In the genomic region with DNA sequence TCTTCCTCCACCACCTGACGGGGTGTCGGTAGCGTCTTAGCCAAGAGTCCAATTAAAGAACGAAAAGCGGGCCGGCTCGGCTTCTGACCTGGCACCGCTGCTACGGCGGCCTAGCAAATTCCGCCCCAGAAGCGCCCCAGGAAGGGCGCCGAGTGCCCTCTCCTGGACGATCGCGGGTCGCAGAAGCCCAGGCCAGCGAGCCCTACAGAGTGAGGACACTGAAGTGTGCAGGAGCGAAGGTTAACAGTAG, we compare ENCODE assay signal across 6 cellular contexts. TPM values are rescaled to one million over a fixed set of nuclear protein-coding genes. Genes with fewer than 3 reads are reported as not detected.
DNase-seq lines count a peak whose midpoint lies in the region; ATAC-seq and TF ChIP-seq lines count a peak whose summit lies in the region.

No MANE protein-coding gene starts in this region.

- intact Hi-C loops in activated CD4-positive, alpha-beta T cell treated with anti-CD3 and anti-CD28 coated beads, Interleukin-2, amount 10 ng/mL, durations not matched to agents 24 days and 14 days (cut with micrococcal nuclease): loop anchor here (2.0 to 5.0 kb wide), 2 partner anchors 169 to 182 kb away; a partner anchor contains a TSS
- intact Hi-C loops in activated B cell treated with CpG ODN at 0.5 μM for 24 hours (cut with micrococcal nuclease): loop anchor here (2.0 to 10.0 kb wide), 3 partner anchors 28 to 392 kb away; a partner anchor contains a TSS
- intact Hi-C loops in right lobe of liver (cut with DNase I): no loop called here

- H3K4me1 Mint-ChIP-seq in activated CD4-positive, alpha-beta T cell treated with anti-CD3 and anti-CD28 coated beads, Interleukin-2, amount 10 ng/mL, durations not matched to agents 24 days and 14 days: peaks cover 51% of the 10 kb centered on the region
- peaks cover 72% of the 10 kb centered on the region for H3K4me1 Mint-ChIP-seq in activated B cell treated with CpG ODN at 0.5 μM for 24 hours

- H3K27me3 Mint-ChIP-seq in activated CD4-positive, alpha-beta T cell treated with anti-CD3 and anti-CD28 coated beads, Interleukin-2, amount 10 ng/mL, durations not matched to agents 24 days and 14 days: no peaks in the 10 kb centered on the region
- H3K27me3 Mint-ChIP-seq in activated B cell treated with CpG ODN at 0.5 μM for 24 hours: no peaks in the 10 kb centered on the region

- H3K9me3 Mint-ChIP-seq in activated CD4-positive, alpha-beta T cell treated with anti-CD3 and anti-CD28 coated beads, Interleukin-2, amount 10 ng/mL, durations not matched to agents 24 days and 14 days: no peaks in the 10 kb centered on the region
- no peaks in the 10 kb centered on the region for H3K9me3 Mint-ChIP-seq in activated B cell treated with CpG ODN at 0.5 μM for 24 hours

- DNase-seq in activated CD4-positive, alpha-beta T cell treated with anti-CD3 and anti-CD28 coated beads, Interleukin-2, amount 10 ng/mL, durations not matched to agents 24 days and 14 days: no peak
- DNase-seq in activated CD4-positive, alpha-beta T cell treated with anti-CD3 and anti-CD28 coated beads for 48 hours: no peak
- DNase-seq in activated B cell treated with CpG ODN at 0.5 μM for 24 hours: peak; percentile 71
- no peak for DNase-seq in right lobe of liver
- DNase-seq in SK-N-DZ (ENCODE audit: low spot score): no peak

- no peaks in the 10 kb centered on the region for H3K27me3 ChIP-seq in right lobe of liver

- H3K4me1 ChIP-seq in right lobe of liver: peaks cover 0 to 21% (median 6%) of the 10 kb centered on the region in 4 donors

- 0% methylated on average over 11 of the region's 20 CpGs for WGBS in right lobe of liver (ENCODE audit: insufficient coverage, low coverage, low lambda C conversion rate, missing lambda C conversion rate)

- POLR2A ChIA-PET in activated B cell treated with CpG ODN at 0.5 μM for 24 hours (lab: Charles Lee): interaction anchor here (1.7 to 7.2 kb wide), 4 partner anchors 18 to 68 kb away, joined by 5 to 238 read pairs (median 42); a partner anchor contains a TSS

- H3K27ac ChIP-seq in right lobe of liver: peak overlapping the region; percentile 72 to 91 (median 88)

- H3K4me3 Mint-ChIP-seq in activated CD4-positive, alpha-beta T cell treated with anti-CD3 and anti-CD28 coated beads, Interleukin-2, amount 10 ng/mL, durations not matched to agents 24 days and 14 days: peak overlapping the region; percentile 92
- H3K4me3 Mint-ChIP-seq in activated B cell treated with CpG ODN at 0.5 μM for 24 hours: peak overlapping the region; percentile 93

- H3K27ac Mint-ChIP-seq in activated CD4-positive, alpha-beta T cell treated with anti-CD3 and anti-CD28 coated beads, Interleukin-2, amount 10 ng/mL, durations not matched to agents 24 days and 14 days: peak overlapping the region; percentile 93
- H3K27ac Mint-ChIP-seq in activated B cell treated with CpG ODN at 0.5 μM for 24 hours: peak overlapping the region; percentile 97

- TF ChIP-seq POLR2A in right lobe of liver (IDR thresholded peaks at IDR 0.05): no peak

- H3K4me3 ChIP-seq in right lobe of liver: peak overlapping the region; percentile 88 to 95 (median 92)

- H3K36me3 ChIP-seq in right lobe of liver: peaks cover 0 to 4% (median 0%) of the 10 kb centered on the region in 4 donors

- H3K9me3 ChIP-seq in right lobe of liver: no peaks in the 10 kb centered on the region

- H3K36me3 Mint-ChIP-seq in activated CD4-positive, alpha-beta T cell treated with anti-CD3 and anti-CD28 coated beads, Interleukin-2, amount 10 ng/mL, durations not matched to agents 24 days and 14 days (ENCODE audit: low read depth): peaks cover 54% of the 10 kb centered on the region
- H3K36me3 Mint-ChIP-seq in activated B cell treated with CpG ODN at 0.5 μM for 24 hours (ENCODE audit: low read depth): peaks cover 22% of the 10 kb centered on the region

- CTCF ChIA-PET in activated B cell treated with CpG ODN at 0.5 μM for 24 hours (lab: Charles Lee): interaction anchor here (1.4 kb wide), 1 partner anchor 24 kb away, joined by 6 read pairs; no protein-coding TSS in a partner anchor

- ATAC-seq in activated B cell treated with CpG ODN at 0.5 μM for 24 hours (ENCODE audit: low read depth) (peak; percentile 29), right lobe of liver (peak in 1 of 4 donors; percentile 50), GM19023 (IDR thresholded peaks at IDR 0.05; ENCODE audit: unreplicated experiment) (no peak)

- TF ChIP-seq CTCF in activated B cell treated with CpG ODN at 0.5 μM for 24 hours (IDR thresholded peaks at IDR 0.05) (no peak), right lobe of liver (IDR thresholded peaks at IDR 0.05) (no peak)

RNA-seq across cellular contexts. Expression of a gene that starts 1.1 kb away (rescaled TPM):
- total RNA-seq in activated CD4-positive, alpha-beta T cell treated with anti-CD3 and anti-CD28 coated beads, Interleukin-2, amount 10 ng/mL, durations not matched to agents 24 days and 14 days: 60.0 and 64.5 TPM in 2 replicates
- 65.6 and 65.8 TPM in 2 replicates for total RNA-seq in activated B cell treated with CpG ODN at 0.5 μM for 24 hours
- total RNA-seq in right lobe of liver: 10 to 100 TPM; 10.5 to 23.1 (median 15.0) TPM
- polyA plus RNA-seq in SK-N-DZ (2014; cell fraction: cytosol; rRNA removed): 6.6 and 12.6 TPM in 2 replicates
- 28.9 and 69.4 TPM in 2 replicates for polyA plus RNA-seq in SK-N-DZ (2014; cell fraction: nucleus; rRNA removed)

RNA-seq across cellular contexts. Expression of a gene that starts 12.3 kb away (rescaled TPM):
- 140 and 142 TPM in 2 replicates for total RNA-seq in activated CD4-positive, alpha-beta T cell treated with anti-CD3 and anti-CD28 coated beads, Interleukin-2, amount 10 ng/mL, durations not matched to agents 24 days and 14 days
- 16.4 and 21.4 TPM in 2 replicates for total RNA-seq in activated B cell treated with CpG ODN at 0.5 μM for 24 hours
- under 1 TPM in 1 of 6 experiments, not detected in 5; 0.15 TPM for total RNA-seq in right lobe of liver
- 0.96 TPM in 1 of 2 replicates, not detected in the other for polyA plus RNA-seq in SK-N-DZ (2014; cell fraction: cytosol; rRNA removed)
- polyA plus RNA-seq in SK-N-DZ (2014; cell fraction: nucleus; rRNA removed): not detected in 2 replicates

RNA-seq across cellular contexts. Expression of a gene that starts 25.6 kb away (rescaled TPM):
- total RNA-seq in activated CD4-positive, alpha-beta T cell treated with anti-CD3 and anti-CD28 coated beads, Interleukin-2, amount 10 ng/mL, durations not matched to agents 24 days and 14 days: 62.4 and 75.2 TPM in 2 replicates
- total RNA-seq in activated B cell treated with CpG ODN at 0.5 μM for 24 hours (130 and 133 TPM in 2 replicates), right lobe of liver (10 to 100 TPM; 16.3 to 58.9 (median 29.3) TPM)
- 22.5 and 25.0 TPM in 2 replicates for polyA plus RNA-seq in SK-N-DZ (2014; cell fraction: cytosol; rRNA removed)
- 14.4 and 27.5 TPM in 2 replicates for polyA plus RNA-seq in SK-N-DZ (2014; cell fraction: nucleus; rRNA removed)

RNA-seq across cellular contexts. Expression of a gene that starts 28.6 kb away (rescaled TPM):
- 26.9 and 28.2 TPM in 2 replicates for total RNA-seq in activated CD4-positive, alpha-beta T cell treated with anti-CD3 and anti-CD28 coated beads, Interleukin-2, amount 10 ng/mL, durations not matched to agents 24 days and 14 days
- 41.0 and 46.1 TPM in 2 replicates for total RNA-seq in activated B cell treated with CpG ODN at 0.5 μM for 24 hours
- total RNA-seq in right lobe of liver: 10 to 100 TPM; 11.3 to 19.9 (median 17.5) TPM
- 8.7 and 9.0 TPM in 2 replicates for polyA plus RNA-seq in SK-N-DZ (2014; cell fraction: cytosol; rRNA removed)
- 28.2 and 29.5 TPM in 2 replicates for polyA plus RNA-seq in SK-N-DZ (2014; cell fraction: nucleus; rRNA removed)

RNA-seq across cellular contexts. Expression of a gene that starts 28.8 kb away (rescaled TPM):
- 44.9 and 46.7 TPM in 2 replicates for total RNA-seq in activated CD4-positive, alpha-beta T cell treated with anti-CD3 and anti-CD28 coated beads, Interleukin-2, amount 10 ng/mL, durations not matched to agents 24 days and 14 days
- total RNA-seq in activated B cell treated with CpG ODN at 0.5 μM for 24 hours (45.0 and 45.6 TPM in 2 replicates), right lobe of liver (10 to 100 TPM; 24.2 to 42.9 (median 35.8) TPM)
- polyA plus RNA-seq in SK-N-DZ (2014; cell fraction: cytosol; rRNA removed): 28.7 and 40.4 TPM in 2 replicates
- 22.9 and 29.9 TPM in 2 replicates for polyA plus RNA-seq in SK-N-DZ (2014; cell fraction: nucleus; rRNA removed)

Comparison
In these comparisons a context has a peak if more than half of its experiments do, and no peak if none do; other contexts are left out.
1. RNA of a gene that starts 12.3 kb away (total RNA-seq): 140 to 142 TPM in activated CD4-positive, alpha-beta T cell treated with anti-CD3 and anti-CD28 coated beads, Interleukin-2, amount 10 ng/mL, durations not matched to agents 24 days and 14 days and 16.4 to 21.4 TPM in activated B cell treated with CpG ODN at 0.5 μM for 24 hours; 0.15 TPM in right lobe of liver; every median in the first group is over 10 times any median in the second.
2. intact Hi-C loops: an anchor here in activated CD4-positive, alpha-beta T cell treated with anti-CD3 and anti-CD28 coated beads, Interleukin-2, amount 10 ng/mL, durations not matched to agents 24 days and 14 days (2.0 to 5.0 kb wide) and activated B cell treated with CpG ODN at 0.5 μM for 24 hours (2.0 to 10.0 kb wide); none called in right lobe of liver.